ENCODE assay signal across 8 cellular contexts in the genomic region with DNA sequence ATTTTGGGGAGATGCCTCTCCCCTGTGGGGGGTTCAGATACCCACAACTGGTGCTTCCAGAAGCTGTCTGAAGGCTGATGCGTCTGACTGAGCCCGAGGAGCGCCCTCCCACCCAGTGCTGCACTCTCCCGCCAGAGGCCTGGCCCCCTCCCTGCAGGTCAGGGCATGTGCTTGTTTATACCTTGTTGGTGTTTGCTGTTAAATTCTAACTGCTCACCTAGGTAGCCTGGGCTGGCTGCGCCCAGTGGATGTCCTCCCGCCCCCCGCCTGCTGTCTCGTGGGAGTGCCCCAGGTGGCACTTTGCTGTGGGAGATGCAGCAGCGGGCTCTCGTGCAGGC. TPM values are rescaled to one million over a fixed set of nuclear protein-coding genes. Genes with fewer than 3 reads are reported as not detected.
DNase-seq lines count a peak whose midpoint lies in the region; ATAC-seq and TF ChIP-seq lines count a peak whose summit lies in the region.

No MANE protein-coding gene starts in this region.

- no peak overlapping the region for H4K5ac ChIP-seq in mesendoderm (ENCODE audit: low read length)

- no peak overlapping the region for H2BK120ac ChIP-seq in mesendoderm (ENCODE audit: low read depth, low read length)

- H3K79me1 ChIP-seq in mesendoderm (ENCODE audit: low read length), result peaks cover 44% of the 10 kb centered on the region

- no peak overlapping the region for H3K4ac ChIP-seq in mesendoderm (ENCODE audit: low read depth, low read length)

- no peak overlapping the region for H3K23ac ChIP-seq in mesendoderm (ENCODE audit: low read length)

- H3K9me3 Mint-ChIP-seq in stimulated activated effector memory CD8-positive, alpha-beta T cell treated with anti-CD3 and anti-CD28 coated beads, Interleukin-12 subunit alpha, Interleukin-12 subunit beta, amount 100 ng/mL, for 72 hours, result no peaks in the 10 kb centered on the region

- H2AK5ac ChIP-seq in mesendoderm (ENCODE audit: low read length), result no peak overlapping the region

- no peaks in the 10 kb centered on the region for H3K9me3 ChIP-seq in right atrium auricular region

- H3K27me3 ChIP-seq in KMS-11 (ENCODE audit: insufficient read depth, low read depth) (no peaks in the 10 kb centered on the region), right atrium auricular region (no peaks in the 10 kb centered on the region), mesendoderm (ENCODE audit: insufficient read depth, low read length, poor library complexity) (no peaks in the 10 kb centered on the region)

- H4K8ac ChIP-seq in mesendoderm (ENCODE audit: low read depth, low read length), result no peak overlapping the region

- no peak overlapping the region for H3K18ac ChIP-seq in mesendoderm (ENCODE audit: low read length)

- peaks cover 99% of the 10 kb centered on the region for H3K4me1 Mint-ChIP-seq in stimulated activated effector memory CD8-positive, alpha-beta T cell treated with anti-CD3 and anti-CD28 coated beads, Interleukin-12 subunit alpha, Interleukin-12 subunit beta, amount 100 ng/mL, for 72 hours

- H3K9ac ChIP-seq in KMS-11 (no peak overlapping the region), mesendoderm (ENCODE audit: low read length) (no peak overlapping the region)

- peak overlapping the region; percentile 17 for H3K4me2 ChIP-seq in KMS-11
- no peak overlapping the region for H3K4me2 ChIP-seq in mesendoderm (ENCODE audit: low read length)

- H3K56ac ChIP-seq in mesendoderm (ENCODE audit: low read length), result no peak overlapping the region

- H2AFZ ChIP-seq in KMS-11 (ENCODE audit: low read depth), result no peak overlapping the region

- no CpG with 5 or more reads among the region's 10 CpGs for WGBS in mesendoderm (ENCODE audit: extremely low coverage, insufficient coverage, low lambda C conversion rate)

- TF ChIP-seq CTCF in KMS-11 (conservative IDR thresholded peaks at IDR 0.05; ENCODE audit: low read depth, low read length) (no peak), VCaP (conservative IDR thresholded peaks at IDR 0.05) (no peak), right atrium auricular region (IDR thresholded peaks at IDR 0.05) (no peak)

- H2BK5ac ChIP-seq in mesendoderm (ENCODE audit: low read length), result no peak overlapping the region

- H3K79me2 ChIP-seq in KMS-11 (ENCODE audit: insufficient read depth, low read depth), result peaks cover 99% of the 10 kb centered on the region
- peaks cover 23% of the 10 kb centered on the region for H3K79me2 ChIP-seq in mesendoderm (ENCODE audit: control insufficient read depth, insufficient read depth, low read length)

- H3K36me3 ChIP-seq in KMS-11 (ENCODE audit: insufficient read depth) (no peaks in the 10 kb centered on the region), right atrium auricular region (no peaks in the 10 kb centered on the region), mesendoderm (ENCODE audit: control insufficient read depth, insufficient read depth, low read length) (no peaks in the 10 kb centered on the region)

- H3K36me3 Mint-ChIP-seq in stimulated activated effector memory CD8-positive, alpha-beta T cell treated with anti-CD3 and anti-CD28 coated beads, Interleukin-12 subunit alpha, Interleukin-12 subunit beta, amount 100 ng/mL, for 72 hours, result peaks cover 21% of the 10 kb centered on the region

- peaks cover 67% of the 10 kb centered on the region for H4K20me1 ChIP-seq in KMS-11 (ENCODE audit: insufficient read depth)

- H3K4me3 Mint-ChIP-seq in stimulated activated effector memory CD8-positive, alpha-beta T cell treated with anti-CD3 and anti-CD28 coated beads, Interleukin-12 subunit alpha, Interleukin-12 subunit beta, amount 100 ng/mL, for 72 hours, result peak overlapping the region; percentile 100

- no peak overlapping the region; the same call in 1 of the 2 replicates for H3K27ac ChIP-seq in KMS-11
- peak overlapping the region; percentile 96; the same call in 1 of the 2 replicates for H3K27ac ChIP-seq in VCaP
- peak overlapping the region; percentile 99 to 100 for H3K27ac ChIP-seq in right atrium auricular region
- H3K27ac ChIP-seq in mesendoderm (ENCODE audit: low read depth, low read length), result no peak overlapping the region

- no peak for ATAC-seq in stimulated activated effector memory CD8-positive, alpha-beta T cell treated with anti-CD3 and anti-CD28 coated beads, Interleukin-12 subunit alpha, Interleukin-12 subunit beta, amount 100 ng/mL, for 72 hours
- ATAC-seq in HG03571 (IDR thresholded peaks at IDR 0.05; ENCODE audit: unreplicated experiment), result no peak

- DNase-seq in right atrium auricular region (ENCODE audit: low spot score), result no peak
- no peak for DNase-seq in stimulated activated effector memory CD8-positive, alpha-beta T cell treated with anti-CD3 and anti-CD28 coated beads, Interleukin-12 subunit alpha, Interleukin-12 subunit beta, amount 100 ng/mL, for 72 hours (ENCODE audit: low spot score in 2 of 2)
- DNase-seq in mesendoderm, result no peak
- DNase-seq in AML-193 (lab: John Stamatoyannopoulos, UW), result no peak
- no peak for DNase-seq in NCI-H2107 treated with DMSO at 0.1 percent for 48 hours (lab: John Stamatoyannopoulos, UW; ENCODE audit: unreplicated experiment)

- H3K4me1 ChIP-seq in KMS-11 (ENCODE audit: low read depth, poor library complexity, severe bottlenecking) (peaks cover 98% of the 10 kb centered on the region), right atrium auricular region (peaks cover 0 to 100% of the 10 kb centered on the region in 2 donors), mesendoderm (ENCODE audit: control insufficient read depth, low read depth, low read length) (no peaks in the 10 kb centered on the region)

- H3K4me3 ChIP-seq in KMS-11 (IDR thresholded peaks at IDR 0.05; ENCODE audit: insufficient read depth, low read depth, low read length) (no peak overlapping the region), right atrium auricular region (peak overlapping the region in 1 of 2 donors; percentile 0), mesendoderm (ENCODE audit: low read length) (no peak overlapping the region)

- peak overlapping the region; percentile 99 for H3K27ac Mint-ChIP-seq in stimulated activated effector memory CD8-positive, alpha-beta T cell treated with anti-CD3 and anti-CD28 coated beads, Interleukin-12 subunit alpha, Interleukin-12 subunit beta, amount 100 ng/mL, for 72 hours

- H2BK15ac ChIP-seq in mesendoderm (replicated peaks; ENCODE audit: low read depth), result no peak overlapping the region

RNA-seq across cellular contexts. Expression of gene KLF13, which starts 12.9 kb away (rescaled TPM):
- total RNA-seq in right atrium auricular region, result 10 to 100 TPM; 52.8 to 54.6 TPM
- 28.4 TPM for polyA plus RNA-seq in mesendoderm (2013, experiment 1 of 2)
- polyA plus RNA-seq in mesendoderm (2013, experiment 2 of 2), result 29.2 TPM

Comparison
In these comparisons a context has a peak if more than half of its experiments do, and no peak if none do; other contexts are left out.
1. H3K27ac ChIP-seq: peak in VCaP (single experiment) and right atrium auricular region (2 of 2); none in KMS-11 (single experiment) and mesendoderm (single experiment).